In the genomic region with DNA sequence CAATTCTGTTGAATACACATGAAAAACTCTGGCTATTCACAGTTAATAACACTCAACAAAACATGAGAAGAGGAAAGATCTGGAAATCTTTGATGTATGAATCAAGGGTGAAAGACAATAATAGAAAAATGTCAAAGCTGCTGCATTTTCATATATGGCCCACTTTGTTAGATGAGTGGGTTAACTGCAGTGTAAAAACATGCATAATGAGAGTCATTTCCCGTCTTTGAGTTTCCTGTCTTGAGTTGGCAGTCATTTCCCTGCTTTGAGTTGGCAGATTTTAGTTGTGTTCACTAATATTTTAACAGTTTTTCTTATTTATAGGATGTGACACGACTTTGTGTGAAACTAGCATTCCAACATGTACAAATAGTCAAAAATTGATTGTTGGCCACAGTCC, we compare ENCODE assay signal across 16 cellular contexts.
DNase-seq lines count a peak whose midpoint lies in the region; ATAC-seq and TF ChIP-seq lines count a peak whose summit lies in the region.
"Had no signal": no experiment of that assay in that cellular context is flagged by ENCODE, and none has a peak within 500 bp of the region (broad histone marks: within the 10 kb centered on the region; RNA-seq: fewer than 3 reads in every experiment).

No MANE protein-coding gene starts in this region.

- peaks cover 9% of the 10 kb centered on the region for H3K4me1 Mint-ChIP-seq in endothelial cell (ENCODE audit: unreplicated experiment)
- H3K4me1 Mint-ChIP-seq: T-cell had no signal

- H3K27ac ChIP-seq in OCI-LY3 (ENCODE audit: low read length) (no peak overlapping the region), osteoblast (ENCODE audit: low read depth, low read length) (no peak overlapping the region), upper lobe of left lung (no peak overlapping the region)

- H4K20me1 ChIP-seq in OCI-LY3 (ENCODE audit: insufficient read depth, low read length) (no peaks in the 10 kb centered on the region), osteoblast (ENCODE audit: insufficient read depth, low read length) (no peaks in the 10 kb centered on the region)

- no peak overlapping the region for H3K4me3 ChIP-seq in OCI-LY3 (ENCODE audit: low read length)
- H3K4me3 ChIP-seq in osteoblast (ENCODE audit: insufficient read depth, low read length) = no peak overlapping the region
- no peak overlapping the region for H3K4me3 ChIP-seq in upper lobe of left lung

- H3K36me3 ChIP-seq in OCI-LY3 (replicated peaks; ENCODE audit: low read depth, low read length) (no peaks in the 10 kb centered on the region), osteoblast (ENCODE audit: insufficient read depth, low read length) (no peaks in the 10 kb centered on the region), upper lobe of left lung (no peaks in the 10 kb centered on the region)

- no peak overlapping the region for H3K9ac ChIP-seq in OCI-LY3 (ENCODE audit: low read length)

- no peaks in the 10 kb centered on the region for H3K9me3 Mint-ChIP-seq in endothelial cell (ENCODE audit: unreplicated experiment)
- H3K9me3 Mint-ChIP-seq: CD8-positive, alpha-beta T cell had no signal

- peak overlapping the region; percentile 14; the same call in 1 of the 2 replicates for H3K4me2 ChIP-seq in OCI-LY3 (ENCODE audit: low read length)
- H3K4me2 ChIP-seq in osteoblast (ENCODE audit: insufficient read depth, low read length) = no peak overlapping the region

- H3K4me3 Mint-ChIP-seq in endothelial cell (ENCODE audit: unreplicated experiment) = no peak overlapping the region
- H3K4me3 Mint-ChIP-seq: CD8-positive, alpha-beta T cell; IgD-negative memory B cell; T-cell had no signal

- WGBS in upper lobe of left lung, 2 donors = 19 to 20% methylated on average over 2 of the region's 2 CpGs

- no peaks in the 10 kb centered on the region for H3K36me3 Mint-ChIP-seq in endothelial cell (ENCODE audit: low read depth, unreplicated experiment)
- H3K36me3 Mint-ChIP-seq: CD8-positive, alpha-beta T cell; IgD-negative memory B cell; T-cell had no signal

- H3K27me3 ChIP-seq in OCI-LY3 (ENCODE audit: low read depth, low read length) (no peaks in the 10 kb centered on the region), osteoblast (ENCODE audit: insufficient read depth, low read length) (no peaks in the 10 kb centered on the region), upper lobe of left lung (no peaks in the 10 kb centered on the region)

- H2AFZ ChIP-seq in OCI-LY3 (ENCODE audit: low read depth, low read length) (peak overlapping the region; percentile 23; the same call in 1 of the 2 replicates), osteoblast (ENCODE audit: low read length) (peak overlapping the region; percentile 1)

- H3K9me3 ChIP-seq in OCI-LY3 (ENCODE audit: insufficient read depth, low read length) (no peaks in the 10 kb centered on the region), osteoblast (ENCODE audit: low read depth, low read length) (no peaks in the 10 kb centered on the region), upper lobe of left lung (no peaks in the 10 kb centered on the region)

- peak; percentile 49 for ATAC-seq in GM18519 (IDR thresholded peaks at IDR 0.05; ENCODE audit: low FRiP score, unreplicated experiment)
- ATAC-seq in upper lobe of left lung (ENCODE audit: low FRiP score in 2 of 2) = no peak
- ATAC-seq: CD8-positive, alpha-beta T cell; T-cell had no signal

- no peak for TF ChIP-seq POLR2A in upper lobe of left lung (IDR thresholded peaks at IDR 0.05)

- peak overlapping the region; percentile 58 for H3K27ac Mint-ChIP-seq in endothelial cell (ENCODE audit: unreplicated experiment)
- H3K27ac Mint-ChIP-seq: CD8-positive, alpha-beta T cell; IgD-negative memory B cell; T-cell had no signal

- no peaks in the 10 kb centered on the region for H3K27me3 Mint-ChIP-seq in endothelial cell (ENCODE audit: unreplicated experiment)
- H3K27me3 Mint-ChIP-seq: IgD-negative memory B cell, T-cell had no signal

- H3K79me2 ChIP-seq in OCI-LY3 (ENCODE audit: low read length) = no peaks in the 10 kb centered on the region
- H3K79me2 ChIP-seq in osteoblast (ENCODE audit: insufficient read depth, low read length) = no peaks in the 10 kb centered on the region

- DNase-seq in endothelial cell (ENCODE audit: low spot score) (no peak), osteoblast (ENCODE audit: insufficient read length, low spot score, missing footprints) (no peak), cerebellar nuclear complex (lab: John Stamatoyannopoulos, UW) (no peak), upper lobe of left lung (no peak), DMS 273 treated with DMSO at 0.1 percent for 48 hours (lab: John Stamatoyannopoulos, UW) (no peak)
- no peak for DNase-seq in activated CD4-positive, alpha-beta T cell treated with anti-CD3 and anti-CD28 coated beads for 48 hours
- DNase-seq: CD8-positive, alpha-beta T cell; H7; NCI-H1417; NCI-H345; NCI-H69; NK-92 treated with Interleukin-12 subunit alpha and Interleukin-12 subunit beta, amount 100 ng/mL, for 24 hours; T-cell had no signal

- TF ChIP-seq EP300 in upper lobe of left lung (IDR thresholded peaks at IDR 0.05) = no peak

- H3K4me1 ChIP-seq in OCI-LY3 (ENCODE audit: low read length) = peaks cover 20% of the 10 kb centered on the region
- peaks cover 5% of the 10 kb centered on the region for H3K4me1 ChIP-seq in osteoblast (ENCODE audit: insufficient read depth, low read length)
- H3K4me1 ChIP-seq in upper lobe of left lung = no peaks in the 10 kb centered on the region

- no peak for TF ChIP-seq CTCF in OCI-LY3 (IDR thresholded peaks at IDR 0.05; ENCODE audit: low read depth, low read length)
- no peak for TF ChIP-seq CTCF in endothelial cell (IDR thresholded peaks at IDR 0.05; ENCODE audit: unreplicated experiment)
- no peak for TF ChIP-seq CTCF in osteoblast (IDR thresholded peaks at IDR 0.05; ENCODE audit: extremely low read depth, low read depth, low read length)
- TF ChIP-seq CTCF in upper lobe of left lung (IDR thresholded peaks at IDR 0.05) = no peak
